9 cellular contexts compared by ENCODE assay signal in genomic region chr1:38804062-38804886, GRCh38. TPM values are rescaled to one million over a fixed set of nuclear protein-coding genes. Genes with fewer than 3 reads are reported as not detected.
A peak's percentile ranks its signal among the peaks of the same experiment; 100 is the strongest.
DNase-seq lines count a peak whose midpoint lies in the region; ATAC-seq and TF ChIP-seq lines count a peak whose summit lies in the region.
"Had no signal": no experiment of that assay in that cellular context is flagged by ENCODE, and none has a peak within 500 bp of the region (broad histone marks: within the 10 kb centered on the region; RNA-seq: fewer than 3 reads in every experiment).

No MANE protein-coding gene starts in this region.

- no peak overlapping the region for H3K27ac ChIP-seq in esophagus muscularis mucosa (replicated peaks in 1 of 4)

- H3K4me1 ChIP-seq in esophagus muscularis mucosa: peaks cover 3 to 14% (median 12%) of the 10 kb centered on the region in 4 donors

- intact Hi-C loops in esophagus muscularis mucosa (cut with DNase I): no loop called here

- no peak for TF ChIP-seq POLR2A in esophagus muscularis mucosa (IDR thresholded peaks at IDR 0.05; ENCODE audit: low read depth)

- no peaks in the 10 kb centered on the region for H3K9me3 ChIP-seq in esophagus muscularis mucosa

- ATAC-seq in GM18861 (IDR thresholded peaks at IDR 0.05; ENCODE audit: unreplicated experiment): no peak

- no peaks in the 10 kb centered on the region for H3K36me3 ChIP-seq in esophagus muscularis mucosa

- H3K27me3 ChIP-seq in esophagus muscularis mucosa: peaks cover 0 to 85% (median 19%) of the 10 kb centered on the region in 4 donors

- TF ChIP-seq EP300 in esophagus muscularis mucosa (IDR thresholded peaks at IDR 0.05): no peak

- peak; percentile 52 for DNase-seq in NCI-H510A (lab: John Stamatoyannopoulos, UW)
- no peak for DNase-seq in NCI-H510A treated with DMSO at 0.1 percent for 48 hours (lab: John Stamatoyannopoulos, UW)
- peak; percentile 52 for DNase-seq in NCI-H69 (lab: John Stamatoyannopoulos, UW)
- DNase-seq in esophagus muscularis mucosa (ENCODE audit: extremely low spot score): no peak
- no peak for DNase-seq in skeletal muscle cell (ENCODE audit: low read depth)
- DNase-seq in cerebellar cortex (ENCODE audit: low spot score): no peak
- DNase-seq in activated CD4-positive, alpha-beta T cell treated with anti-CD3 and anti-CD28 coated beads for 4 hours: no peak
- DNase-seq: substantia nigra had no signal

- H3K4me3 ChIP-seq in esophagus muscularis mucosa (peak overlapping the region; percentile 35 to 46 (median 41)), skeletal muscle cell (ENCODE audit: low read depth, low read length) (peak overlapping the region; percentile 37)

- TF ChIP-seq CTCF in esophagus muscularis mucosa (IDR thresholded peaks at IDR 0.05): no peak

- WGBS in esophagus muscularis mucosa: 6% methylated on average over 32 of the region's 81 CpGs

RNA-seq across cellular contexts. Expression of gene RRAGC, which starts 55.3 kb away (rescaled TPM):
- 10 to 100 TPM; 18.3 to 26.3 (median 22.4) TPM for total RNA-seq in esophagus muscularis mucosa

Comparison
In these comparisons a context has a peak if more than half of its experiments do, and no peak if none do; other contexts are left out.
1. DNase-seq: peak in NCI-H510A (single experiment) and NCI-H69 (single experiment); none in NCI-H510A treated with DMSO at 0.1 percent for 48 hours (single experiment), esophagus muscularis mucosa (single experiment), skeletal muscle cell (single experiment), cerebellar cortex (single experiment) and activated CD4-positive, alpha-beta T cell treated with anti-CD3 and anti-CD28 coated beads for 4 hours (0 of 2).